In genomic region chr9:73053543-73053942, GRCh38 we compare ENCODE assay signal across 17 cellular contexts.
A peak's percentile ranks its signal among the peaks of the same experiment; 100 is the strongest.
DNase-seq lines count a peak whose midpoint lies in the region; ATAC-seq and TF ChIP-seq lines count a peak whose summit lies in the region.
"Had no signal": no experiment of that assay in that cellular context is flagged by ENCODE, and none has a peak within 500 bp of the region (broad histone marks: within the 10 kb centered on the region; RNA-seq: fewer than 3 reads in every experiment).

No MANE protein-coding gene starts in this region.

- H2AFZ ChIP-seq in Loucy (ENCODE audit: low read length): no peak overlapping the region
- H2AFZ ChIP-seq: GM23248 had no signal

- TF ChIP-seq CTCF in Loucy (conservative IDR thresholded peaks at IDR 0.05; ENCODE audit: low read length): no peak

- no peak overlapping the region for H3K9ac ChIP-seq in BLaER1
- no peak overlapping the region for H3K9ac ChIP-seq in Loucy (ENCODE audit: low read depth, low read length, poor library complexity, severe bottlenecking)
- H3K9ac ChIP-seq: BLaER1 treated with 17β-estradiol and CSF1 and Interleukin-3, amounts not matched to agents 10 nM and 100 nM; GM23248 had no signal

- ATAC-seq in left lobe of liver: peak; percentile 69
- ATAC-seq: GM12878 had no signal

- H3K9me2 ChIP-seq in Loucy (replicated peaks; ENCODE audit: low read depth, low read length): no peaks in the 10 kb centered on the region

- H3K4me1 ChIP-seq in BLaER1 (peaks cover 15% of the 10 kb centered on the region), Loucy (ENCODE audit: insufficient read depth, low read length, poor library complexity, severe bottlenecking) (peaks cover 18% of the 10 kb centered on the region)
- H3K4me1 ChIP-seq in effector memory CD4-positive, alpha-beta T cell (ENCODE audit: control insufficient read depth, insufficient read depth, low read length, poor library complexity, severe bottlenecking): no peaks in the 10 kb centered on the region
- H3K4me1 ChIP-seq: HAP-1 had no signal

- H3K4me3 ChIP-seq in BLaER1 (no peak overlapping the region), Loucy (ENCODE audit: low read length, poor library complexity, severe bottlenecking) (no peak overlapping the region)
- no peak overlapping the region for H3K4me3 ChIP-seq in effector memory CD4-positive, alpha-beta T cell (ENCODE audit: insufficient read depth, low read depth, low read length, poor library complexity, severe bottlenecking)
- H3K4me3 ChIP-seq: BLaER1 treated with 17β-estradiol and CSF1 and Interleukin-3, amounts not matched to agents 10 nM and 100 nM; GM12878; GM23248; HAP-1 had no signal

- H3K27me3 ChIP-seq in BLaER1 (no peaks in the 10 kb centered on the region), Loucy (ENCODE audit: insufficient read depth, low read length, poor library complexity, severe bottlenecking) (no peaks in the 10 kb centered on the region)
- no peaks in the 10 kb centered on the region for H3K27me3 ChIP-seq in effector memory CD4-positive, alpha-beta T cell (replicated peaks; ENCODE audit: control insufficient read depth, insufficient read depth, low read length, poor library complexity, severe bottlenecking)
- H3K27me3 ChIP-seq: BLaER1 treated with 17β-estradiol and CSF1 and Interleukin-3, amounts not matched to agents 10 nM and 100 nM had no signal

- DNase-seq in left lobe of liver (ENCODE audit: low spot score): no peak
- DNase-seq in T-helper 2 cell: no peak
- DNase-seq in effector memory CD4-positive, alpha-beta T cell: no peak
- DNase-seq in hepatic stellate cell (ENCODE audit: low spot score): no peak
- DNase-seq: CD4-positive, alpha-beta T cell; CD8-positive, alpha-beta memory T cell; DMS 273 treated with DMSO at 0.1 percent for 48 hours; DMS79; EL; GDM1; GM23248; HFFc6 had no signal

- H4K20me1 ChIP-seq in BLaER1 (no peaks in the 10 kb centered on the region), Loucy (ENCODE audit: insufficient read depth, low read length, poor library complexity, severe bottlenecking) (no peaks in the 10 kb centered on the region)
- H4K20me1 ChIP-seq: BLaER1 treated with 17β-estradiol and CSF1 and Interleukin-3, amounts not matched to agents 10 nM and 100 nM had no signal

- H3K4me2 ChIP-seq in BLaER1 (peak overlapping the region; percentile 57), Loucy (ENCODE audit: low read depth, low read length, poor library complexity, severe bottlenecking) (peak overlapping the region; percentile 50)

- no peak overlapping the region; the same call in 1 of the 2 replicates for H3K27ac ChIP-seq in BLaER1
- H3K27ac ChIP-seq in effector memory CD4-positive, alpha-beta T cell (ENCODE audit: insufficient read depth, low read length, poor library complexity, severe bottlenecking): no peak overlapping the region
- H3K27ac ChIP-seq: BLaER1 treated with 17β-estradiol and CSF1 and Interleukin-3, amounts not matched to agents 10 nM and 100 nM; GM23248 had no signal

- H3F3A ChIP-seq in Loucy (ENCODE audit: low read depth): no peaks in the 10 kb centered on the region

- H3K79me2 ChIP-seq in Loucy (ENCODE audit: insufficient read depth, low read length): no peaks in the 10 kb centered on the region

- H3K36me3 ChIP-seq in BLaER1: no peaks in the 10 kb centered on the region
- no peaks in the 10 kb centered on the region for H3K36me3 ChIP-seq in Loucy (ENCODE audit: insufficient read depth, low read length)
- no peaks in the 10 kb centered on the region for H3K36me3 ChIP-seq in effector memory CD4-positive, alpha-beta T cell (ENCODE audit: control insufficient read depth, insufficient read depth, low read length)
- H3K36me3 ChIP-seq: BLaER1 treated with 17β-estradiol and CSF1 and Interleukin-3, amounts not matched to agents 10 nM and 100 nM; HAP-1 had no signal

- no peaks in the 10 kb centered on the region for H3K9me3 ChIP-seq in BLaER1
- no peaks in the 10 kb centered on the region for H3K9me3 ChIP-seq in Loucy (ENCODE audit: insufficient read depth, low read depth, low read length)
- no peaks in the 10 kb centered on the region for H3K9me3 ChIP-seq in effector memory CD4-positive, alpha-beta T cell (ENCODE audit: control insufficient read depth, low read length)
- H3K9me3 ChIP-seq: BLaER1 treated with 17β-estradiol and CSF1 and Interleukin-3, amounts not matched to agents 10 nM and 100 nM; HAP-1 had no signal
